In genomic region chr11:65539401-65540289, GRCh38 we compare ENCODE assay signal across 6 cellular contexts. TPM values are rescaled to one million over a fixed set of nuclear protein-coding genes. Genes with fewer than 3 reads are reported as not detected.
A peak's percentile ranks its signal among the peaks of the same experiment; 100 is the strongest.
DNase-seq lines count a peak whose midpoint lies in the region; ATAC-seq and TF ChIP-seq lines count a peak whose summit lies in the region.

No MANE protein-coding gene starts in this region.

- TF ChIP-seq POLR2A in GM19099 (IDR thresholded peaks at IDR 0.05; ENCODE audit: extremely low read depth, insufficient read length, low read depth): peak; percentile 4

- peak; percentile 53 for ATAC-seq in HG03439 (IDR thresholded peaks at IDR 0.05; ENCODE audit: unreplicated experiment)
- no peak for ATAC-seq in GM18873 (IDR thresholded peaks at IDR 0.05; ENCODE audit: low FRiP score, unreplicated experiment)

- dilution Hi-C loops in mammary epithelial cell (cut with HindIII; ENCODE audit: low sequenced_read_pairs): loop anchor here (5.0 kb wide), 3 partner anchors 48 to 187 kb away; partner anchors contain the start of gene TIGD3

- intact Hi-C loops in mammary epithelial cell (cut with micrococcal nuclease): loop anchor here (1.0 kb wide), 3 partner anchors 31 to 279 kb away; partner anchors contain the start of gene ZNRD2

- peak; percentile 60 for DNase-seq in mammary epithelial cell
- DNase-seq in SIG-M5 treated with dmso at 0.1 percent for 504 hours (lab: John Stamatoyannopoulos, UW; ENCODE audit: unreplicated experiment): no peak

- in situ Hi-C loops in mammary epithelial cell (cut with MboI; ENCODE audit: low sequenced_read_pairs in 2 of 2): no loop called here

- H3K9ac ChIP-seq in mammary epithelial cell (ENCODE audit: insufficient read depth, low read length): no peak overlapping the region

- 35% methylated on average over 23 of the region's 90 CpGs for WGBS in mammary epithelial cell (ENCODE audit: low coverage, missing lambda C conversion rate)

- no TSS peak for BruUV-seq in mammary epithelial cell (replicated peaks; lab: Mats Ljungman, UMichigan)

- no peaks in the 10 kb centered on the region for H4K20me1 ChIP-seq in mammary epithelial cell (ENCODE audit: insufficient read depth, low read length)

- H3K4me3 ChIP-seq in mammary epithelial cell (replicated peaks in 1 of 3; ENCODE audit: insufficient read depth in 1 of 3, low read depth in 2 of 3, low read length in 3 of 3): peak overlapping the region; percentile 47 to 55 (median 53)
- peak overlapping the region; percentile 68 to 90 for H3K4me3 ChIP-seq in neutrophil (ENCODE audit: low read depth in 1 of 2, low read length in 1 of 2)

- H3K27ac ChIP-seq in mammary epithelial cell (ENCODE audit: insufficient read depth, low read depth, low read length) (peak overlapping the region; percentile 7), neutrophil (peak overlapping the region; percentile 72)

- H3K4me2 ChIP-seq in mammary epithelial cell (ENCODE audit: insufficient read depth, low read depth, low read length): peak overlapping the region; percentile 92

- TF ChIP-seq CTCF in mammary epithelial cell (conservative IDR thresholded peaks at IDR 0.05 in 1 of 2, IDR thresholded peaks at IDR 0.05 in 1 of 2; ENCODE audit: extremely low read depth in 1 of 2, insufficient read depth in 1 of 2, low read depth in 1 of 2, low read length in 2 of 2): peak in 1 of 2 donors; percentile 3
- TF ChIP-seq CTCF in neutrophil (IDR thresholded peaks at IDR 0.05): no peak

- H3K27me3 ChIP-seq in mammary epithelial cell (ENCODE audit: insufficient read depth, low read length) (no peaks in the 10 kb centered on the region), neutrophil (peaks cover 11% of the 10 kb centered on the region)

- no peaks in the 10 kb centered on the region for H3K79me2 ChIP-seq in mammary epithelial cell (ENCODE audit: insufficient read depth, low read length)

- CTCF ChIA-PET in mammary epithelial cell (lab: Charles Lee; ENCODE audit: low non-redundant PET): interaction anchor here (0.6 to 2.6 kb wide), 3 partner anchors 32 to 68 kb away, joined by 3 to 20 read pairs (median 11); partner anchors contain the start of genes FAM89B and ZNRD2

- peaks cover 5% of the 10 kb centered on the region for H3K36me3 ChIP-seq in mammary epithelial cell (ENCODE audit: insufficient read depth, low read length)
- peaks cover 42% of the 10 kb centered on the region for H3K36me3 ChIP-seq in neutrophil

- peak overlapping the region; percentile 70 for H2AFZ ChIP-seq in mammary epithelial cell (ENCODE audit: low read depth, low read length)

- H3K4me1 ChIP-seq in mammary epithelial cell (ENCODE audit: insufficient read depth, low read length) (peaks cover 27% of the 10 kb centered on the region), neutrophil (ENCODE audit: control insufficient read depth in 1 of 2, insufficient read depth in 1 of 2, low read depth in 1 of 2, low read length in 1 of 2) (peaks cover 19 to 22% of the 10 kb centered on the region in 2 experiments)

- H3K9me3 ChIP-seq in mammary epithelial cell (replicated peaks; ENCODE audit: insufficient read depth, low read length) (no peaks in the 10 kb centered on the region), neutrophil (no peaks in the 10 kb centered on the region)

RNA-seq across cellular contexts. Expression of gene SCYL1, which starts 14.8 kb away (rescaled TPM):
- total RNA-seq in mammary epithelial cell: 10 to 100 TPM; 66.0 to 75.0 TPM
- polyA plus RNA-seq in mammary epithelial cell: 64.8 TPM
- 45.1 TPM for polyA minus RNA-seq in mammary epithelial cell

RNA-seq across cellular contexts. Expression of gene LTBP3, which starts 18.5 kb away (rescaled TPM):
- total RNA-seq in mammary epithelial cell: 10 to 100 TPM; 21.0 to 42.5 TPM
- polyA plus RNA-seq in mammary epithelial cell: 46.5 TPM
- polyA minus RNA-seq in mammary epithelial cell: 38.3 TPM

RNA-seq across cellular contexts. Expression of gene ZNRD2, which starts 30.6 kb away (rescaled TPM):
- total RNA-seq in mammary epithelial cell: 10 to 100 TPM; 35.2 to 52.8 TPM
- polyA plus RNA-seq in mammary epithelial cell: 60.2 TPM
- polyA minus RNA-seq in mammary epithelial cell: 6.7 TPM

RNA-seq across cellular contexts. Expression of gene FAM89B, which starts 32.7 kb away (rescaled TPM):
- total RNA-seq in mammary epithelial cell: 10 to 100 TPM; 21.2 to 35.1 TPM
- polyA plus RNA-seq in mammary epithelial cell: 26.0 TPM
- polyA minus RNA-seq in mammary epithelial cell: 27.4 TPM

RNA-seq across cellular contexts. Expression of gene EHBP1L1, which starts 36.2 kb away (rescaled TPM):
- total RNA-seq in mammary epithelial cell: 10 to 100 TPM; 17.5 to 47.5 TPM
- 17.7 TPM for polyA plus RNA-seq in mammary epithelial cell
- 14.2 TPM for polyA minus RNA-seq in mammary epithelial cell
